Comparison of ENCODE assay signal across 16 cellular contexts in genomic region chr14:75053396-75054289, GRCh38. TPM values are rescaled to one million over a fixed set of nuclear protein-coding genes. Genes with fewer than 3 reads are reported as not detected.
DNase-seq lines count a peak whose midpoint lies in the region; ATAC-seq and TF ChIP-seq lines count a peak whose summit lies in the region.
"Had no signal": no experiment of that assay in that cellular context is flagged by ENCODE, and none has a peak within 500 bp of the region (broad histone marks: within the 10 kb centered on the region; RNA-seq: fewer than 3 reads in every experiment).

No MANE protein-coding gene starts in this region.

- no peak overlapping the region for H2BK20ac ChIP-seq in IMR-90 (ENCODE audit: low read depth, low read length)

- DNase-seq in activated CD8-positive, alpha-beta T cell treated with anti-CD3 and anti-CD28 coated beads for 36 hours, result no peak
- DNase-seq in activated CD8-positive, alpha-beta T cell treated with anti-CD3 and anti-CD28 coated beads, Interleukin-2, amount 10 ng/mL, durations not matched to agents 7 days and 5 days, result no peak
- DNase-seq in IMR-90 (no peak), endothelial cell (ENCODE audit: low spot score) (no peak), NCI-H1092 (lab: John Stamatoyannopoulos, UW) (no peak), sigmoid colon (no peak)
- DNase-seq in stimulated activated effector memory CD8-positive, alpha-beta T cell treated with anti-CD3 and anti-CD28 coated beads, Interleukin-12 subunit alpha, Interleukin-12 subunit beta, amount 100 ng/mL, for 72 hours (ENCODE audit: low spot score in 2 of 2), result no peak
- DNase-seq: ACHN; activated CD8-positive, alpha-beta memory T cell treated with anti-CD3 and anti-CD28 coated beads for 24 hours; CD8-positive, alpha-beta memory T cell; DMS79; H7; kidney; naive thymus-derived CD8-positive, alpha-beta T cell; NCI-H2029 had no signal

- no peaks in the 10 kb centered on the region for H4K20me1 ChIP-seq in IMR-90 (ENCODE audit: insufficient read depth, low read length)

- H3K9ac ChIP-seq in IMR-90 (ENCODE audit: low read depth, low read length), result no peak overlapping the region

- POLR2A ChIA-PET in activated CD8-positive, alpha-beta T cell treated with anti-CD3 and anti-CD28 coated beads for 36 hours (lab: Charles Lee), result no interaction called here
- POLR2A ChIA-PET in activated CD8-positive, alpha-beta T cell treated with anti-CD3 and anti-CD28 coated beads, Interleukin-2, amount 10 ng/mL, durations not matched to agents 7 days and 5 days (lab: Charles Lee), result no interaction called here
- POLR2A ChIA-PET in IMR-90 (lab: Charles Lee; ENCODE audit: unreplicated experiment), result no interaction called here

- no CpG with 5 or more reads among the region's 5 CpGs for WGBS in IMR-90 (ENCODE audit: extremely low coverage in 2 of 2, insufficient read length in 1 of 2), 2 experiments
- WGBS in sigmoid colon, 2 donors, result 63 to 64% methylated on average over 5 of the region's 5 CpGs

- no peak overlapping the region for H3K18ac ChIP-seq in IMR-90 (ENCODE audit: low read depth, low read length)

- intact Hi-C loops in activated CD8-positive, alpha-beta T cell treated with anti-CD3 and anti-CD28 coated beads for 36 hours (cut with micrococcal nuclease), result no loop called here
- intact Hi-C loops in IMR-90 (cut with micrococcal nuclease), result no loop called here
- intact Hi-C loops in sigmoid colon (cut with DNase I), result no loop called here

- H3K4me1 Mint-ChIP-seq in activated CD8-positive, alpha-beta T cell treated with anti-CD3 and anti-CD28 coated beads for 36 hours (ENCODE audit: low read depth), result peaks cover 38% of the 10 kb centered on the region
- H3K4me1 Mint-ChIP-seq in activated CD8-positive, alpha-beta T cell treated with anti-CD3 and anti-CD28 coated beads, Interleukin-2, amount 10 ng/mL, durations not matched to agents 7 days and 5 days (ENCODE audit: low read depth), result peaks cover 52% of the 10 kb centered on the region
- peaks cover 5% of the 10 kb centered on the region for H3K4me1 Mint-ChIP-seq in endothelial cell (ENCODE audit: unreplicated experiment)
- peaks cover 30% of the 10 kb centered on the region for H3K4me1 Mint-ChIP-seq in stimulated activated effector memory CD8-positive, alpha-beta T cell treated with anti-CD3 and anti-CD28 coated beads, Interleukin-12 subunit alpha, Interleukin-12 subunit beta, amount 100 ng/mL, for 72 hours

- peaks cover 3% of the 10 kb centered on the region; the same call in 1 of the 2 replicates for H3K4me1 ChIP-seq in IMR-90 (ENCODE audit: control insufficient read depth, insufficient read depth, low read length)
- peaks cover 0 to 28% (median 14%) of the 10 kb centered on the region in 4 donors for H3K4me1 ChIP-seq in sigmoid colon

- CTCF ChIA-PET in activated CD8-positive, alpha-beta T cell treated with anti-CD3 and anti-CD28 coated beads for 36 hours (lab: Charles Lee), result interaction anchor here (0.6 kb wide), 1 partner anchor 1417 kb away, joined by 3 read pairs; no protein-coding TSS in a partner anchor
- CTCF ChIA-PET in activated CD8-positive, alpha-beta T cell treated with anti-CD3 and anti-CD28 coated beads, Interleukin-2, amount 10 ng/mL, durations not matched to agents 7 days and 5 days (lab: Charles Lee), result interaction anchor here (2.9 kb wide), 1 partner anchor 10 kb away, joined by 12 read pairs; the partner anchor contains the start of gene ACYP1
- CTCF ChIA-PET in IMR-90 (lab: Yijun Ruan, JAX), result no interaction called here

- H4K5ac ChIP-seq in IMR-90 (ENCODE audit: low read depth, low read length), result no peak overlapping the region

- peaks cover 54% of the 10 kb centered on the region for H3K36me3 Mint-ChIP-seq in activated CD8-positive, alpha-beta T cell treated with anti-CD3 and anti-CD28 coated beads for 36 hours (ENCODE audit: low read depth)
- peaks cover 57% of the 10 kb centered on the region for H3K36me3 Mint-ChIP-seq in activated CD8-positive, alpha-beta T cell treated with anti-CD3 and anti-CD28 coated beads, Interleukin-2, amount 10 ng/mL, durations not matched to agents 7 days and 5 days (ENCODE audit: low read depth)
- H3K36me3 Mint-ChIP-seq in endothelial cell (ENCODE audit: low read depth, unreplicated experiment), result no peaks in the 10 kb centered on the region
- peaks cover 71% of the 10 kb centered on the region for H3K36me3 Mint-ChIP-seq in stimulated activated effector memory CD8-positive, alpha-beta T cell treated with anti-CD3 and anti-CD28 coated beads, Interleukin-12 subunit alpha, Interleukin-12 subunit beta, amount 100 ng/mL, for 72 hours

- H3K27ac ChIP-seq in IMR-90 (ENCODE audit: insufficient read depth, low read length), result no peak overlapping the region
- H3K27ac ChIP-seq in sigmoid colon, result no peak overlapping the region

- no peak overlapping the region for H3K23ac ChIP-seq in IMR-90 (ENCODE audit: low read depth, low read length)

- no TSS peak for BruUV-seq in IMR-90 (replicated peaks; lab: Mats Ljungman, UMichigan)

- no peak overlapping the region; the same call in 1 of the 2 replicates for H3K4ac ChIP-seq in IMR-90 (ENCODE audit: low read depth, low read length)

- no peaks in the 10 kb centered on the region for H3K9me3 ChIP-seq in IMR-90 (ENCODE audit: control insufficient read depth, insufficient read depth, low read length)
- no peaks in the 10 kb centered on the region for H3K9me3 ChIP-seq in sigmoid colon

- in situ Hi-C loops in IMR-90 (cut with MboI; ENCODE audit: low sequenced_read_pairs), result no loop called here

- no peak for TF ChIP-seq POLR2A in IMR-90 (IDR thresholded peaks at IDR 0.05; ENCODE audit: low read depth, low read length)
- TF ChIP-seq POLR2A in sigmoid colon (IDR thresholded peaks at IDR 0.05), result no peak

- no peak overlapping the region for H2AFZ ChIP-seq in IMR-90 (replicated peaks; ENCODE audit: low read length, poor library complexity)

- no peak overlapping the region for H3K14ac ChIP-seq in IMR-90 (replicated peaks; ENCODE audit: low read depth, low read length)

- no peak overlapping the region for H3K4me3 Mint-ChIP-seq in activated CD8-positive, alpha-beta T cell treated with anti-CD3 and anti-CD28 coated beads for 36 hours
- no peak overlapping the region for H3K4me3 Mint-ChIP-seq in activated CD8-positive, alpha-beta T cell treated with anti-CD3 and anti-CD28 coated beads, Interleukin-2, amount 10 ng/mL, durations not matched to agents 7 days and 5 days
- no peak overlapping the region for H3K4me3 Mint-ChIP-seq in endothelial cell (ENCODE audit: unreplicated experiment)
- no peak overlapping the region for H3K4me3 Mint-ChIP-seq in stimulated activated effector memory CD8-positive, alpha-beta T cell treated with anti-CD3 and anti-CD28 coated beads, Interleukin-12 subunit alpha, Interleukin-12 subunit beta, amount 100 ng/mL, for 72 hours

- H3K4me3 ChIP-seq in IMR-90 (ENCODE audit: insufficient read depth, low read depth, low read length) (no peak overlapping the region), sigmoid colon (no peak overlapping the region)

- no peak overlapping the region for H2AK9ac ChIP-seq in IMR-90 (replicated peaks; ENCODE audit: low read depth, low read length, poor library complexity)

- H3K4me2 ChIP-seq in IMR-90 (ENCODE audit: low read depth, low read length), result no peak overlapping the region

- H3K36me3 ChIP-seq in IMR-90 (ENCODE audit: control insufficient read depth, insufficient read depth, low read length), result no peaks in the 10 kb centered on the region
- H3K36me3 ChIP-seq in sigmoid colon, result no peaks in the 10 kb centered on the region

- dilution Hi-C loops in IMR-90 (cut with HindIII; ENCODE audit: low sequenced_read_pairs, unreplicated experiment), result no loop called here

- H4K8ac ChIP-seq in IMR-90 (ENCODE audit: low read depth in 2 of 2, low read length in 2 of 2), result no peak overlapping the region

- peaks cover 8 to 22% of the 10 kb centered on the region in 2 experiments for H3K79me1 ChIP-seq in IMR-90 (ENCODE audit: low read depth in 1 of 2, low read length in 2 of 2)

- no peak overlapping the region for H2BK120ac ChIP-seq in IMR-90 (ENCODE audit: low read depth, low read length)

- no peak for TF ChIP-seq RAD21 in IMR-90 (IDR thresholded peaks at IDR 0.05; ENCODE audit: low read length)

- no peaks in the 10 kb centered on the region for H3K9me3 Mint-ChIP-seq in activated CD8-positive, alpha-beta T cell treated with anti-CD3 and anti-CD28 coated beads for 36 hours
- H3K9me3 Mint-ChIP-seq in activated CD8-positive, alpha-beta T cell treated with anti-CD3 and anti-CD28 coated beads, Interleukin-2, amount 10 ng/mL, durations not matched to agents 7 days and 5 days (ENCODE audit: insufficient read depth), result no peaks in the 10 kb centered on the region
- no peaks in the 10 kb centered on the region for H3K9me3 Mint-ChIP-seq in endothelial cell (ENCODE audit: unreplicated experiment)
- no peaks in the 10 kb centered on the region for H3K9me3 Mint-ChIP-seq in stimulated activated effector memory CD8-positive, alpha-beta T cell treated with anti-CD3 and anti-CD28 coated beads, Interleukin-12 subunit alpha, Interleukin-12 subunit beta, amount 100 ng/mL, for 72 hours
- H3K9me3 Mint-ChIP-seq: CD8-positive, alpha-beta memory T cell; naive thymus-derived CD8-positive, alpha-beta T cell had no signal

- TF ChIP-seq EP300 in sigmoid colon (IDR thresholded peaks at IDR 0.05), result no peak

- H3K27me3 ChIP-seq in IMR-90 (ENCODE audit: control insufficient read depth, insufficient read depth, low read length), result no peaks in the 10 kb centered on the region
- H3K27me3 ChIP-seq in sigmoid colon, result no peaks in the 10 kb centered on the region

- peaks cover 2% of the 10 kb centered on the region; the same call in 1 of the 2 replicates for H3K9me1 ChIP-seq in IMR-90 (ENCODE audit: insufficient read depth, low read length)

- no peak overlapping the region for H2BK15ac ChIP-seq in IMR-90 (ENCODE audit: low read depth, low read length)

- H2BK5ac ChIP-seq in IMR-90 (ENCODE audit: low read depth, low read length, poor library complexity, severe bottlenecking), result no peak overlapping the region

- no peaks in the 10 kb centered on the region for H3K27me3 Mint-ChIP-seq in activated CD8-positive, alpha-beta T cell treated with anti-CD3 and anti-CD28 coated beads for 36 hours
- no peaks in the 10 kb centered on the region for H3K27me3 Mint-ChIP-seq in activated CD8-positive, alpha-beta T cell treated with anti-CD3 and anti-CD28 coated beads, Interleukin-2, amount 10 ng/mL, durations not matched to agents 7 days and 5 days (ENCODE audit: low read depth)
- H3K27me3 Mint-ChIP-seq in endothelial cell (ENCODE audit: unreplicated experiment), result peaks cover 3% of the 10 kb centered on the region
- H3K27me3 Mint-ChIP-seq: CD8-positive, alpha-beta memory T cell had no signal

- TF ChIP-seq CTCF in activated CD8-positive, alpha-beta T cell treated with anti-CD3 and anti-CD28 coated beads for 36 hours (IDR thresholded peaks at IDR 0.05), result no peak
- TF ChIP-seq CTCF in IMR-90 (conservative IDR thresholded peaks at IDR 0.05; ENCODE audit: low read depth, low read length) (no peak), endothelial cell (IDR thresholded peaks at IDR 0.05; ENCODE audit: unreplicated experiment) (no peak), sigmoid colon (IDR thresholded peaks at IDR 0.05) (no peak)

- no peak for ATAC-seq in activated CD8-positive, alpha-beta T cell treated with anti-CD3 and anti-CD28 coated beads for 36 hours
- ATAC-seq in activated CD8-positive, alpha-beta T cell treated with anti-CD3 and anti-CD28 coated beads, Interleukin-2, amount 10 ng/mL, durations not matched to agents 7 days and 5 days, result no peak
- ATAC-seq in IMR-90 (ENCODE audit: low read depth) (no peak), HG03196 (IDR thresholded peaks at IDR 0.05; ENCODE audit: unreplicated experiment) (no peak)
- no peak for ATAC-seq in stimulated activated effector memory CD8-positive, alpha-beta T cell treated with anti-CD3 and anti-CD28 coated beads, Interleukin-12 subunit alpha, Interleukin-12 subunit beta, amount 100 ng/mL, for 72 hours
- ATAC-seq: naive thymus-derived CD8-positive, alpha-beta T cell had no signal

- no peak overlapping the region for H4K91ac ChIP-seq in IMR-90 (ENCODE audit: insufficient read depth, low read depth, low read length)

- H2AK5ac ChIP-seq in IMR-90 (ENCODE audit: low read depth, low read length), result peak overlapping the region; percentile 56; the same call in 1 of the 2 replicates

- peak overlapping the region; percentile 40 for H3K27ac Mint-ChIP-seq in activated CD8-positive, alpha-beta T cell treated with anti-CD3 and anti-CD28 coated beads for 36 hours
- H3K27ac Mint-ChIP-seq in activated CD8-positive, alpha-beta T cell treated with anti-CD3 and anti-CD28 coated beads, Interleukin-2, amount 10 ng/mL, durations not matched to agents 7 days and 5 days, result no peak overlapping the region
- H3K27ac Mint-ChIP-seq in endothelial cell (ENCODE audit: unreplicated experiment), result peak overlapping the region; percentile 16
- peak overlapping the region; percentile 98 for H3K27ac Mint-ChIP-seq in stimulated activated effector memory CD8-positive, alpha-beta T cell treated with anti-CD3 and anti-CD28 coated beads, Interleukin-12 subunit alpha, Interleukin-12 subunit beta, amount 100 ng/mL, for 72 hours

- no peak overlapping the region for H3K56ac ChIP-seq in IMR-90 (ENCODE audit: extremely low read depth, insufficient read depth, low read length)

RNA-seq across cellular contexts. Expression of gene MLH3, which starts 2.4 kb away (rescaled TPM):
- total RNA-seq in activated CD8-positive, alpha-beta T cell treated with anti-CD3 and anti-CD28 coated beads for 36 hours, result 10 to 100 TPM; 26.8 to 29.0 TPM
- 10 to 100 TPM; 15.1 to 17.2 TPM for total RNA-seq in activated CD8-positive, alpha-beta T cell treated with anti-CD3 and anti-CD28 coated beads, Interleukin-2, amount 10 ng/mL, durations not matched to agents 7 days and 5 days
- total RNA-seq in IMR-90 (2012; rRNA removed), result 14.7 and 16.9 TPM in 2 replicates
- 5.1 and 5.6 TPM in 2 replicates for polyA plus RNA-seq in IMR-90 (2012; rRNA removed)
- polyA plus RNA-seq in IMR-90 (2012; cell fraction: cytosol; rRNA removed), result 1.5 and 2.0 TPM in 2 replicates
- 5.1 and 14.7 TPM in 2 replicates for polyA plus RNA-seq in IMR-90 (2012; cell fraction: nucleus; rRNA removed; ENCODE audit: low replicate concordance)
- total RNA-seq in endothelial cell (ENCODE audit: unreplicated experiment), result 17.2 TPM
- total RNA-seq in sigmoid colon, result 10 to 100 TPM; 30.0 to 42.9 (median 34.7) TPM
- 10 to 100 TPM in 1 of 3 donors, 1 to 10 TPM in 2; 3.6 to 12.5 (median 5.1) TPM for polyA plus RNA-seq in sigmoid colon

RNA-seq across cellular contexts. Expression of gene ACYP1, which starts 10.2 kb away (rescaled TPM):
- 10 to 100 TPM; 33.9 to 38.6 TPM for total RNA-seq in activated CD8-positive, alpha-beta T cell treated with anti-CD3 and anti-CD28 coated beads for 36 hours
- total RNA-seq in activated CD8-positive, alpha-beta T cell treated with anti-CD3 and anti-CD28 coated beads, Interleukin-2, amount 10 ng/mL, durations not matched to agents 7 days and 5 days, result 10 to 100 TPM; 42.6 to 44.0 TPM
- total RNA-seq in IMR-90 (2012; rRNA removed), result 4.1 and 6.9 TPM in 2 replicates
- 17.4 and 24.0 TPM in 2 replicates for polyA plus RNA-seq in IMR-90 (2012; rRNA removed)
- polyA plus RNA-seq in IMR-90 (2012; cell fraction: cytosol; rRNA removed), result 4.5 and 5.8 TPM in 2 replicates
- 1.8 and 13.7 TPM in 2 replicates for polyA plus RNA-seq in IMR-90 (2012; cell fraction: nucleus; rRNA removed; ENCODE audit: low replicate concordance)
- 5.8 TPM for total RNA-seq in endothelial cell (ENCODE audit: unreplicated experiment)
- 10 to 100 TPM in 3 of 4 donors, 1 to 10 TPM in 1; 4.2 to 23.5 (median 19.2) TPM for total RNA-seq in sigmoid colon
- 10 to 100 TPM; 18.6 to 36.3 (median 23.3) TPM for polyA plus RNA-seq in sigmoid colon

RNA-seq across cellular contexts. Expression of gene ZC2HC1C, which starts 15.8 kb away (rescaled TPM):
- total RNA-seq in activated CD8-positive, alpha-beta T cell treated with anti-CD3 and anti-CD28 coated beads for 36 hours, result under 1 TPM; 0.41 to 0.45 TPM
- 1 to 10 TPM; 1.3 to 1.4 TPM for total RNA-seq in activated CD8-positive, alpha-beta T cell treated with anti-CD3 and anti-CD28 coated beads, Interleukin-2, amount 10 ng/mL, durations not matched to agents 7 days and 5 days
- total RNA-seq in IMR-90 (2012; rRNA removed), result 0.28 and 0.54 TPM in 2 replicates
- polyA plus RNA-seq in IMR-90 (2012; rRNA removed), result 0.15 and 0.36 TPM in 2 replicates
- 0.11 and 0.13 TPM in 2 replicates for polyA plus RNA-seq in IMR-90 (2012; cell fraction: cytosol; rRNA removed)
- polyA plus RNA-seq in IMR-90 (2012; cell fraction: nucleus; rRNA removed; ENCODE audit: low replicate concordance), result 0.09 and 0.34 TPM in 2 replicates
- total RNA-seq in endothelial cell (ENCODE audit: unreplicated experiment), result 1.6 TPM
- total RNA-seq in sigmoid colon, result 1 to 10 TPM; 3.6 to 4.6 (median 4.0) TPM
- polyA plus RNA-seq in sigmoid colon, result 1 to 10 TPM; 1.2 to 4.6 (median 4.6) TPM

RNA-seq across cellular contexts. Expression of gene EIF2B2, which starts 50.9 kb away (rescaled TPM):
- 10 to 100 TPM; 50.5 to 51.9 TPM for total RNA-seq in activated CD8-positive, alpha-beta T cell treated with anti-CD3 and anti-CD28 coated beads for 36 hours
- 10 to 100 TPM; 49.1 to 51.0 TPM for total RNA-seq in activated CD8-positive, alpha-beta T cell treated with anti-CD3 and anti-CD28 coated beads, Interleukin-2, amount 10 ng/mL, durations not matched to agents 7 days and 5 days
- total RNA-seq in IMR-90 (2012; rRNA removed) (69.4 and 70.1 TPM in 2 replicates), endothelial cell (ENCODE audit: unreplicated experiment) (31.8 TPM), sigmoid colon (10 to 100 TPM; 34.1 to 37.5 (median 35.3) TPM)
- polyA plus RNA-seq in IMR-90 (2012; rRNA removed) (63.6 and 73.9 TPM in 2 replicates), sigmoid colon (10 to 100 TPM; 25.2 to 45.5 (median 40.0) TPM)
- polyA plus RNA-seq in IMR-90 (2012; cell fraction: cytosol; rRNA removed), result 54.6 and 57.1 TPM in 2 replicates
- polyA plus RNA-seq in IMR-90 (2012; cell fraction: nucleus; rRNA removed; ENCODE audit: low replicate concordance), result 33.1 and 55.7 TPM in 2 replicates
